19 cellular contexts compared by ENCODE assay signal in genomic region chr14:53227154-53227718, GRCh38.
DNase-seq lines count a peak whose midpoint lies in the region; ATAC-seq, FAIRE-seq and TF ChIP-seq lines count a peak whose summit lies in the region.
"Had no signal": no experiment of that assay in that cellular context is flagged by ENCODE, and none has a peak within 500 bp of the region (broad histone marks: within the 10 kb centered on the region; RNA-seq: fewer than 3 reads in every experiment).

No MANE protein-coding gene starts in this region.

- H3K23ac ChIP-seq in H1 (ENCODE audit: insufficient read length), result no peak overlapping the region

- H2BK5ac ChIP-seq in H1 (ENCODE audit: low read depth, low read length), result no peak overlapping the region

- peak overlapping the region; percentile 81 for H3K9ac ChIP-seq in BLaER1
- H3K9ac ChIP-seq in H1 (replicated peaks in 1 of 4; ENCODE audit: extremely low read depth in 1 of 4, low read depth in 3 of 4, low read length in 3 of 4), result no peak overlapping the region

- H3K56ac ChIP-seq in H1 (replicated peaks; ENCODE audit: insufficient read length, low read depth, low read length), result no peak overlapping the region

- H2BK120ac ChIP-seq in H1 (replicated peaks; ENCODE audit: low read depth, low read length), result no peak overlapping the region

- H2AFZ ChIP-seq in H1 (ENCODE audit: low read length), result no peak overlapping the region

- H2BK12ac ChIP-seq in H1 (ENCODE audit: low read depth, low read length), result no peak overlapping the region

- DNase-seq in Jurkat, Clone E6-1 (ENCODE audit: low read depth, low spot score), result peak; percentile 94
- no peak for DNase-seq in SJCRH30
- no peak for DNase-seq in H1 (ENCODE audit: low read depth in 1 of 2, low spot score in 2 of 2)
- no peak for DNase-seq in NCI-H748 treated with DMSO at 0.1 percent for 48 hours (lab: John Stamatoyannopoulos, UW)
- no peak for DNase-seq in activated naive CD4-positive, alpha-beta T cell treated with Interleukin-2 at 50 U/mL for 16 hours
- no peak for DNase-seq in aorta
- no peak for DNase-seq in iPS-NIHi11 (ENCODE audit: low spot score)
- DNase-seq: AML-193; Calu3; CD8-positive, alpha-beta T cell; GDM1; GOT3; H9 had no signal

- H3K4me2 ChIP-seq in BLaER1 (peak overlapping the region; percentile 87), H1 (ENCODE audit: insufficient read depth in 1 of 2, low read depth in 2 of 2, low read length in 2 of 2) (no peak overlapping the region)
- H3K4me2 ChIP-seq: A549 had no signal

- no peaks in the 10 kb centered on the region for H3K23me2 ChIP-seq in H1 (ENCODE audit: low read depth, low read length)

- H3K4me1 ChIP-seq in BLaER1 (peaks cover 33% of the 10 kb centered on the region), SJCRH30 (peaks cover 20% of the 10 kb centered on the region), H1 (replicated peaks in 1 of 4; ENCODE audit: control insufficient read depth in 3 of 4, insufficient read depth in 4 of 4, low read length in 3 of 4) (no peaks in the 10 kb centered on the region), aorta (ENCODE audit: control insufficient read depth in 1 of 2, insufficient read depth in 2 of 2, low read length in 2 of 2) (no peaks in the 10 kb centered on the region)
- H3K4me1 ChIP-seq: A549 had no signal

- intact Hi-C loops in aorta (cut with DNase I), result no loop called here

- CTCF ChIA-PET in H1 (lab: Charles Lee; ENCODE audit: partially characterized antibody), result interaction anchor here (0.6 to 1.0 kb wide), 2 partner anchors 10 to 156 kb away, joined by 3 to 4 read pairs; no protein-coding TSS in a partner anchor

- H3K27me3 ChIP-seq in BLaER1 (no peaks in the 10 kb centered on the region), SJCRH30 (no peaks in the 10 kb centered on the region), H1 (replicated peaks in 1 of 4; ENCODE audit: control insufficient read depth in 3 of 4, extremely low read depth in 1 of 4, insufficient read depth in 3 of 4, low read length in 3 of 4) (no peaks in the 10 kb centered on the region), aorta (ENCODE audit: control insufficient read depth in 1 of 2, insufficient read depth in 2 of 2, low read length in 1 of 2) (no peaks in the 10 kb centered on the region)

- no peak for ATAC-seq in aorta (ENCODE audit: low FRiP score)
- ATAC-seq: A549; CD8-positive, alpha-beta T cell; HepG2 had no signal

- H3K18ac ChIP-seq in H1 (ENCODE audit: extremely low read depth, low read length), result no peak overlapping the region

- no peak overlapping the region for H4K91ac ChIP-seq in H1 (replicated peaks; ENCODE audit: insufficient read length, low read length)

- no peak for TF ChIP-seq POLR2A in H1 (IDR thresholded peaks at IDR 0.05; ENCODE audit: control extremely low read depth in 1 of 2, low read depth in 2 of 2, low read length in 2 of 2)

- no peaks in the 10 kb centered on the region; the same call in 1 of the 2 replicates for H3K36me3 ChIP-seq in BLaER1
- no peaks in the 10 kb centered on the region for H3K36me3 ChIP-seq in SJCRH30
- no peaks in the 10 kb centered on the region for H3K36me3 ChIP-seq in H1 (ENCODE audit: control insufficient read depth in 2 of 4, insufficient read depth in 4 of 4, low read length in 3 of 4)
- no peaks in the 10 kb centered on the region for H3K36me3 ChIP-seq in aorta (ENCODE audit: control insufficient read depth in 1 of 2, insufficient read depth in 2 of 2, low read length in 1 of 2)

- no peak overlapping the region for H3K4ac ChIP-seq in H1 (replicated peaks; ENCODE audit: insufficient read length, low read depth, low read length)

- WGBS in H1 (ENCODE audit: extremely low coverage in 1 of 2, insufficient coverage in 1 of 2, insufficient read length in 1 of 2, insufficient replicate concordance in 2 of 2, low coverage in 1 of 2, low lambda C conversion rate in 2 of 2, missing lambda C conversion rate in 1 of 2), 2 experiments, result 82% methylated on average over 4 of the region's 4 CpGs; no CpG with 5 or more reads in 1 of the 2 experiments
- 83 to 86% methylated on average over 4 of the region's 4 CpGs for WGBS in aorta, 2 donors

- no peak for FAIRE-seq in H1 (lab: Jason Lieb, UNC)
- FAIRE-seq: A549, GM12892, GM18507, HepG2 had no signal

- H3K14ac ChIP-seq in H1 (ENCODE audit: insufficient read length), result no peak overlapping the region

- no peaks in the 10 kb centered on the region for H3K79me1 ChIP-seq in H1 (ENCODE audit: low read depth, low read length)

- peak in 1 of 3 experiments; percentile 2; a peak in 1 of 4 replicates for TF ChIP-seq CTCF in H1 (IDR thresholded peaks at IDR 0.05; ENCODE audit: control extremely low read depth in 1 of 3, insufficient read depth in 1 of 3, low read depth in 1 of 3, low read length in 3 of 3)

- H2BK15ac ChIP-seq in H1 (ENCODE audit: low read length), result peak overlapping the region; percentile 32; the same call in 1 of the 2 replicates

- no peaks in the 10 kb centered on the region for H3K79me2 ChIP-seq in H1 (ENCODE audit: control insufficient read depth in 1 of 2, insufficient read depth in 2 of 2, low read length in 2 of 2)

- H3K27ac ChIP-seq in BLaER1 (peak overlapping the region; percentile 99), SJCRH30 (peak overlapping the region; percentile 73), H1 (ENCODE audit: low read depth, low read length) (no peak overlapping the region), aorta (ENCODE audit: low read depth in 1 of 2, low read length in 2 of 2) (no peak overlapping the region)
- H3K27ac ChIP-seq: 22Rv1, A549 had no signal

- H4K20me1 ChIP-seq in BLaER1 (no peaks in the 10 kb centered on the region), H1 (replicated peaks in 1 of 2; ENCODE audit: control insufficient read depth in 1 of 2, insufficient read depth in 2 of 2, low read length in 2 of 2) (no peaks in the 10 kb centered on the region)

- no peak overlapping the region for H4K8ac ChIP-seq in H1 (ENCODE audit: extremely low read depth, insufficient read depth, low read length)

- H2BK20ac ChIP-seq in H1 (ENCODE audit: low read length), result no peak overlapping the region

- H4K5ac ChIP-seq in H1 (ENCODE audit: insufficient read length, low read depth, low read length), result no peak overlapping the region

- POLR2A ChIA-PET in H1 (lab: Charles Lee; ENCODE audit: partially characterized antibody), result no interaction called here

- H3K4me3 ChIP-seq in BLaER1 (peak overlapping the region; percentile 56), SJCRH30 (no peak overlapping the region), H1 (ENCODE audit: extremely low read depth in 1 of 4, insufficient read depth in 2 of 4, low read depth in 3 of 4, low read length in 4 of 4) (no peak overlapping the region), aorta (ENCODE audit: low read length in 2 of 2) (no peak overlapping the region)
- peak overlapping the region; percentile 5 for H3K4me3 ChIP-seq in Jurkat, Clone E6-1 (ENCODE audit: low read length)
- H3K4me3 ChIP-seq: A549 had no signal

- TF ChIP-seq EP300 in H1 (IDR thresholded peaks at IDR 0.05; ENCODE audit: borderline replicate concordance in 1 of 2, low read depth in 2 of 2, low read length in 2 of 2), result no peak

- TF ChIP-seq RAD21 in H1 (IDR thresholded peaks at IDR 0.05 in 1 of 2, conservative IDR thresholded peaks at IDR 0.05 in 1 of 2; ENCODE audit: low read depth in 2 of 2, low read length in 2 of 2), result peak; percentile 9 to 42; a peak in 2 of 4 replicates

- no peak overlapping the region for H2AK5ac ChIP-seq in H1 (ENCODE audit: low read depth, low read length)

- H3K9me3 ChIP-seq in BLaER1 (peaks cover 51% of the 10 kb centered on the region), SJCRH30 (replicated peaks) (peaks cover 3% of the 10 kb centered on the region; the same call in 1 of the 2 replicates), H1 (ENCODE audit: insufficient read depth in 2 of 2, low read depth in 1 of 2, low read length in 1 of 2) (no peaks in the 10 kb centered on the region; a peak in 1 of 4 replicates), aorta (ENCODE audit: control insufficient read depth, low read length) (no peaks in the 10 kb centered on the region)
- H3K9me3 ChIP-seq: A549 had no signal

TF ChIP-seq in H1, 55 proteins besides CTCF, POLR2A, EP300 and RAD21 (continues in another document):
- TF ChIP-seq, protein P1, sequence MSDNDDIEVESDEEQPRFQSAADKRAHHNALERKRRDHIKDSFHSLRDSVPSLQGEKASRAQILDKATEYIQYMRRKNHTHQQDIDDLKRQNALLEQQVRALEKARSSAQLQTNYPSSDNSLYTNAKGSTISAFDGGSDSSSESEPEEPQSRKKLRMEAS (IDR thresholded peaks at IDR 0.05), result no peak
- TF ChIP-seq EZH2 (IDR thresholded peaks at IDR 0.05; ENCODE audit: low read depth, low read length, severe bottlenecking), result no peak
- no peak for TF ChIP-seq BCL11A (IDR thresholded peaks at IDR 0.05; ENCODE audit: low read depth in 2 of 2, low read length in 2 of 2)
- TF ChIP-seq PHF8 (conservative IDR thresholded peaks at IDR 0.05; ENCODE audit: low read depth, low read length), result no peak

Comparison
In these comparisons a context has a peak if more than half of its experiments do, and no peak if none do; other contexts are left out.
1. H3K27ac ChIP-seq: peak in BLaER1 (single experiment) and SJCRH30 (single experiment); none in H1 (single experiment) and aorta (0 of 2).
2. H3K4me3 ChIP-seq: peak in BLaER1 (single experiment) and Jurkat, Clone E6-1 (single experiment); none in SJCRH30 (single experiment), H1 (0 of 4) and aorta (0 of 2).